In the genomic region with DNA sequence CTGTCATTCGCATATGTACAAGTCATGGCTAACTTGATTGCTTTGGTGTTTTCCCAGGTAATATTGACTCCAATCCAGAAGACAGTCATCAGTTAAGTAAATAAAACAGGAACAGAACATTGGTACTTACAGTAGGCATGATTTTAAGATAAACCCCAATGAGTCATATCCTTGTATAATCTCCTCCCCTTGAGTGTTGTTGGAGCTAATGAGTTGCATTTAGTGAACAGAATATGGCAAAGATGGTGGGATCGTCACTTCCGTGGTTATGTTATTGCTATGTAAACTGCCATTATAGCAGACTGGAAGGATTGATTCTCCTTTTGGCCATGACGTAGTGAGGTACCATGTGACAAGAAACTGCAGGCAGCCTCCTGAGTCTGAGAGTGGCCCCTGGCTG, we compare ENCODE assay signal across 1 cellular context.
TF ChIP-seq lines count a peak whose summit lies in the region.

No MANE protein-coding gene starts in this region.

TF ChIP-seq in HepG2, 621 proteins besides CTCF, POLR2A, EP300 and RAD21 (continued from another document):
- TF ChIP-seq, protein P1, sequence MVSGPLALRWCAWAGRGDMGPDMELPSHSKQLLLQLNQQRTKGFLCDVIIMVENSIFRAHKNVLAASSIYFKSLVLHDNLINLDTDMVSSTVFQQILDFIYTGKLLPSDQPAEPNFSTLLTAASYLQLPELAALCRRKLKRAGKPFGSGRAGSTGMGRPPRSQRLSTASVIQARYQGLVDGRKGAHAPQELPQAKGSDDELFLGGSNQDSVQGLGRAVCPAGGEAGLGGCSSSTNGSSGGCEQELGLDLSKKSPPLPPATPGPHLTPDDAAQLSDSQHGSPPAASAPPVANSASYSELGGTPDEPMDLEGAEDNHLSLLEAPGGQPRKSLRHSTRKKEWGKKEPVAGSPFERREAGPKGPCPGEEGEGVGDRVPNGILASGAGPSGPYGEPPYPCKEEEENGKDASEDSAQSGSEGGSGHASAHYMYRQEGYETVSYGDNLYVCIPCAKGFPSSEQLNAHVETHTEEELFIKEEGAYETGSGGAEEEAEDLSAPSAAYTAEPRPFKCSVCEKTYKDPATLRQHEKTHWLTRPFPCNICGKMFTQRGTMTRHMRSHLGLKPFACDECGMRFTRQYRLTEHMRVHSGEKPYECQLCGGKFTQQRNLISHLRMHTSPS (CRISPR knock-in tag; IDR thresholded peaks at IDR 0.05; ENCODE audit: low read depth), result no peak
- TF ChIP-seq NFYC (CRISPR knock-in tag; IDR thresholded peaks at IDR 0.05) (no peak), NFE2 (CRISPR knock-in tag; IDR thresholded peaks at IDR 0.05) (no peak), ZNF441 (CRISPR knock-in tag; IDR thresholded peaks at IDR 0.05; ENCODE audit: borderline replicate concordance) (no peak), SP2 (CRISPR knock-in tag; IDR thresholded peaks at IDR 0.05) (no peak), RFX5 (IDR thresholded peaks at IDR 0.05; ENCODE audit: low read depth, low read length) (no peak), AHR (CRISPR knock-in tag; IDR thresholded peaks at IDR 0.05) (no peak), ZNF205 (CRISPR knock-in tag; IDR thresholded peaks at IDR 0.05) (no peak)
- TF ChIP-seq, protein P2, sequence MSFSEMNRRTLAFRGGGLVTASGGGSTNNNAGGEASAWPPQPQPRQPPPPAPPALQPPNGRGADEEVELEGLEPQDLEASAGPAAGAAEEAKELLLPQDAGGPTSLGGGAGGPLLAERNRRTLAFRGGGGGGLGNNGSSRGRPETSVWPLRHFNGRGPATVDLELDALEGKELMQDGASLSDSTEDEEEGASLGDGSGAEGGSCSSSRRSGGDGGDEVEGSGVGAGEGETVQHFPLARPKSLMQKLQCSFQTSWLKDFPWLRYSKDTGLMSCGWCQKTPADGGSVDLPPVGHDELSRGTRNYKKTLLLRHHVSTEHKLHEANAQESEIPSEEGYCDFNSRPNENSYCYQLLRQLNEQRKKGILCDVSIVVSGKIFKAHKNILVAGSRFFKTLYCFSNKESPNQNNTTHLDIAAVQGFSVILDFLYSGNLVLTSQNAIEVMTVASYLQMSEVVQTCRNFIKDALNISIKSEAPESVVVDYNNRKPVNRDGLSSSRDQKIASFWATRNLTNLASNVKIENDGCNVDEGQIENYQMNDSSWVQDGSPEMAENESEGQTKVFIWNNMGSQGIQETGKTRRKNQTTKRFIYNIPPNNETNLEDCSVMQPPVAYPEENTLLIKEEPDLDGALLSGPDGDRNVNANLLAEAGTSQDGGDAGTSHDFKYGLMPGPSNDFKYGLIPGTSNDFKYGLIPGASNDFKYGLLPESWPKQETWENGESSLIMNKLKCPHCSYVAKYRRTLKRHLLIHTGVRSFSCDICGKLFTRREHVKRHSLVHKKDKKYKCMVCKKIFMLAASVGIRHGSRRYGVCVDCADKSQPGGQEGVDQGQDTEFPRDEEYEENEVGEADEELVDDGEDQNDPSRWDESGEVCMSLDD (CRISPR knock-in tag; IDR thresholded peaks at IDR 0.05; ENCODE audit: borderline replicate concordance), result no peak
- TF ChIP-seq, protein P3, sequence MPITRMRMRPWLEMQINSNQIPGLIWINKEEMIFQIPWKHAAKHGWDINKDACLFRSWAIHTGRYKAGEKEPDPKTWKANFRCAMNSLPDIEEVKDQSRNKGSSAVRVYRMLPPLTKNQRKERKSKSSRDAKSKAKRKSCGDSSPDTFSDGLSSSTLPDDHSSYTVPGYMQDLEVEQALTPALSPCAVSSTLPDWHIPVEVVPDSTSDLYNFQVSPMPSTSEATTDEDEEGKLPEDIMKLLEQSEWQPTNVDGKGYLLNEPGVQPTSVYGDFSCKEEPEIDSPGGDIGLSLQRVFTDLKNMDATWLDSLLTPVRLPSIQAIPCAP (CRISPR knock-in tag; IDR thresholded peaks at IDR 0.05; ENCODE audit: low read depth), result no peak
- TF ChIP-seq, protein P4, sequence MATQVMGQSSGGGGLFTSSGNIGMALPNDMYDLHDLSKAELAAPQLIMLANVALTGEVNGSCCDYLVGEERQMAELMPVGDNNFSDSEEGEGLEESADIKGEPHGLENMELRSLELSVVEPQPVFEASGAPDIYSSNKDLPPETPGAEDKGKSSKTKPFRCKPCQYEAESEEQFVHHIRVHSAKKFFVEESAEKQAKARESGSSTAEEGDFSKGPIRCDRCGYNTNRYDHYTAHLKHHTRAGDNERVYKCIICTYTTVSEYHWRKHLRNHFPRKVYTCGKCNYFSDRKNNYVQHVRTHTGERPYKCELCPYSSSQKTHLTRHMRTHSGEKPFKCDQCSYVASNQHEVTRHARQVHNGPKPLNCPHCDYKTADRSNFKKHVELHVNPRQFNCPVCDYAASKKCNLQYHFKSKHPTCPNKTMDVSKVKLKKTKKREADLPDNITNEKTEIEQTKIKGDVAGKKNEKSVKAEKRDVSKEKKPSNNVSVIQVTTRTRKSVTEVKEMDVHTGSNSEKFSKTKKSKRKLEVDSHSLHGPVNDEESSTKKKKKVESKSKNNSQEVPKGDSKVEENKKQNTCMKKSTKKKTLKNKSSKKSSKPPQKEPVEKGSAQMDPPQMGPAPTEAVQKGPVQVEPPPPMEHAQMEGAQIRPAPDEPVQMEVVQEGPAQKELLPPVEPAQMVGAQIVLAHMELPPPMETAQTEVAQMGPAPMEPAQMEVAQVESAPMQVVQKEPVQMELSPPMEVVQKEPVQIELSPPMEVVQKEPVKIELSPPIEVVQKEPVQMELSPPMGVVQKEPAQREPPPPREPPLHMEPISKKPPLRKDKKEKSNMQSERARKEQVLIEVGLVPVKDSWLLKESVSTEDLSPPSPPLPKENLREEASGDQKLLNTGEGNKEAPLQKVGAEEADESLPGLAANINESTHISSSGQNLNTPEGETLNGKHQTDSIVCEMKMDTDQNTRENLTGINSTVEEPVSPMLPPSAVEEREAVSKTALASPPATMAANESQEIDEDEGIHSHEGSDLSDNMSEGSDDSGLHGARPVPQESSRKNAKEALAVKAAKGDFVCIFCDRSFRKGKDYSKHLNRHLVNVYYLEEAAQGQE (IDR thresholded peaks at IDR 0.05; ENCODE audit: borderline replicate concordance in 1 of 2, low read depth in 1 of 2, low read length in 2 of 2), result no peak
- TF ChIP-seq, protein P5, sequence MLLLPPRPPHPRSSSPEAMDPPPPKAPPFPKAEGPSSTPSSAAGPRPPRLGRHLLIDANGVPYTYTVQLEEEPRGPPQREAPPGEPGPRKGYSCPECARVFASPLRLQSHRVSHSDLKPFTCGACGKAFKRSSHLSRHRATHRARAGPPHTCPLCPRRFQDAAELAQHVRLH (CRISPR knock-in tag; IDR thresholded peaks at IDR 0.05; ENCODE audit: borderline replicate concordance, low read depth), result no peak
- TF ChIP-seq, protein P6, sequence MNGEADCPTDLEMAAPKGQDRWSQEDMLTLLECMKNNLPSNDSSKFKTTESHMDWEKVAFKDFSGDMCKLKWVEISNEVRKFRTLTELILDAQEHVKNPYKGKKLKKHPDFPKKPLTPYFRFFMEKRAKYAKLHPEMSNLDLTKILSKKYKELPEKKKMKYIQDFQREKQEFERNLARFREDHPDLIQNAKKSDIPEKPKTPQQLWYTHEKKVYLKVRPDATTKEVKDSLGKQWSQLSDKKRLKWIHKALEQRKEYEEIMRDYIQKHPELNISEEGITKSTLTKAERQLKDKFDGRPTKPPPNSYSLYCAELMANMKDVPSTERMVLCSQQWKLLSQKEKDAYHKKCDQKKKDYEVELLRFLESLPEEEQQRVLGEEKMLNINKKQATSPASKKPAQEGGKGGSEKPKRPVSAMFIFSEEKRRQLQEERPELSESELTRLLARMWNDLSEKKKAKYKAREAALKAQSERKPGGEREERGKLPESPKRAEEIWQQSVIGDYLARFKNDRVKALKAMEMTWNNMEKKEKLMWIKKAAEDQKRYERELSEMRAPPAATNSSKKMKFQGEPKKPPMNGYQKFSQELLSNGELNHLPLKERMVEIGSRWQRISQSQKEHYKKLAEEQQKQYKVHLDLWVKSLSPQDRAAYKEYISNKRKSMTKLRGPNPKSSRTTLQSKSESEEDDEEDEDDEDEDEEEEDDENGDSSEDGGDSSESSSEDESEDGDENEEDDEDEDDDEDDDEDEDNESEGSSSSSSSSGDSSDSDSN (CRISPR knock-in tag; IDR thresholded peaks at IDR 0.05), result no peak
- TF ChIP-seq, protein P7, sequence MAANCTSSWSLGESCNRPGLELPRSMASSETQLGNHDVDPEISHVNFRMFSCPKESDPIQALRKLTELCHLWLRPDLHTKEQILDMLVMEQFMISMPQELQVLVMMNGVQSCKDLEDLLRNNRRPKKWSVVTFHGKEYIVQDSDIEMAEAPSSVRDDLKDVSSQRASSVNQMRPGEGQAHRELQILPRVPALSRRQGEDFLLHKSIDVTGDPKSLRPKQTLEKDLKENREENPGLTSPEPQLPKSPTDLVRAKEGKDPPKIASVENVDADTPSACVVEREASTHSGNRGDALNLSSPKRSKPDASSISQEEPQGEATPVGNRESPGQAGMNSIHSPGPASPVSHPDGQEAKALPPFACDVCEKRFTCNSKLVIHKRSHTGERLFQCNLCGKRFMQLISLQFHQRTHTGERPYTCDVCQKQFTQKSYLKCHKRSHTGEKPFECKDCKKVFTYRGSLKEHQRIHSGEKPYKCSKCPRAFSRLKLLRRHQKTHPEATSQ (CRISPR knock-in tag; IDR thresholded peaks at IDR 0.05; ENCODE audit: borderline replicate concordance), result no peak
